In genomic region chr16:4765511-4766474, GRCh38 we compare ENCODE assay signal across 9 cellular contexts. TPM values are rescaled to one million over a fixed set of nuclear protein-coding genes. Genes with fewer than 3 reads are reported as not detected.
DNase-seq lines count a peak whose midpoint lies in the region; ATAC-seq and TF ChIP-seq lines count a peak whose summit lies in the region.
"Had no signal": no experiment of that assay in that cellular context is flagged by ENCODE, and none has a peak within 500 bp of the region (broad histone marks: within the 10 kb centered on the region; RNA-seq: fewer than 3 reads in every experiment).

No MANE protein-coding gene starts in this region.

- DNase-seq in left ventricle myocardium inferior (no peak), aorta (no peak), NCI-H1048 (lab: John Stamatoyannopoulos, UW) (no peak), DMS53 treated with DMSO at 0.1 percent for 48 hours (lab: John Stamatoyannopoulos, UW; ENCODE audit: unreplicated experiment) (no peak)
- DNase-seq: stimulated activated CD4-positive, alpha-beta T cell treated with anti-CD3 and anti-CD28 coated beads, Interleukin-1b, Interleukin-23, amount 100 ng/mL, for 48 hours had no signal

- no peaks in the 10 kb centered on the region for H3K27me3 ChIP-seq in left ventricle myocardium inferior (ENCODE audit: low read depth)
- no peaks in the 10 kb centered on the region for H3K27me3 ChIP-seq in skeletal muscle tissue (ENCODE audit: control insufficient read depth in 3 of 3, insufficient read depth in 3 of 3, low read length in 3 of 3)
- H3K27me3 ChIP-seq in aorta (ENCODE audit: control insufficient read depth in 1 of 2, insufficient read depth in 2 of 2, low read length in 1 of 2), result no peaks in the 10 kb centered on the region

- H3K36me3 ChIP-seq in HEK293 (ENCODE audit: control insufficient read depth in 2 of 2, insufficient read depth in 1 of 2, low read length in 2 of 2) (peaks cover 10 to 41% of the 10 kb centered on the region in 2 experiments; a peak in 2 of 3 replicates), left ventricle myocardium inferior (peaks cover 41% of the 10 kb centered on the region), skeletal muscle tissue (ENCODE audit: control insufficient read depth in 3 of 3, insufficient read depth in 3 of 3, low read length in 3 of 3) (peaks cover 24 to 32% (median 31%) of the 10 kb centered on the region in 3 donors), aorta (ENCODE audit: control insufficient read depth in 1 of 2, insufficient read depth in 2 of 2, low read length in 1 of 2) (peaks cover 0 to 2% of the 10 kb centered on the region in 2 donors)

- peak overlapping the region; percentile 76 for H3K4me3 ChIP-seq in HEK293 (ENCODE audit: low read depth, low read length)
- peak overlapping the region; percentile 94 for H3K4me3 ChIP-seq in WI38 (ENCODE audit: low read depth, low read length)
- H3K4me3 ChIP-seq in left ventricle myocardium inferior, result peak overlapping the region; percentile 86
- peak overlapping the region; percentile 80 to 86 (median 85) for H3K4me3 ChIP-seq in skeletal muscle tissue (ENCODE audit: low read length in 3 of 3)
- H3K4me3 ChIP-seq in aorta (ENCODE audit: low read length in 2 of 2), result peak overlapping the region in 1 of 2 donors; percentile 94

- no peaks in the 10 kb centered on the region; the same call in 1 of the 2 replicates for H3K4me1 ChIP-seq in HEK293 (ENCODE audit: control insufficient read depth, insufficient read depth, low read length)
- H3K4me1 ChIP-seq in left ventricle myocardium inferior, result peaks cover 44% of the 10 kb centered on the region
- peaks cover 25 to 36% (median 28%) of the 10 kb centered on the region in 3 donors for H3K4me1 ChIP-seq in skeletal muscle tissue (ENCODE audit: control insufficient read depth in 3 of 3, insufficient read depth in 3 of 3, low read length in 3 of 3)
- no peaks in the 10 kb centered on the region for H3K4me1 ChIP-seq in aorta (ENCODE audit: control insufficient read depth in 1 of 2, insufficient read depth in 2 of 2, low read length in 2 of 2)

- CTCF ChIA-PET in HEK293 (lab: Yijun Ruan, JAX), result interaction anchor here (0.6 to 1.1 kb wide), 3 partner anchors 37 to 386 kb away, joined by 3 to 4 read pairs (median 3); no protein-coding TSS in a partner anchor

- no peak overlapping the region; the same call in 1 of the 2 replicates for H3K27ac ChIP-seq in HEK293 (ENCODE audit: extremely low read depth, low read depth, low read length)
- peak overlapping the region; percentile 91 for H3K27ac ChIP-seq in left ventricle myocardium inferior (replicated peaks)
- peak overlapping the region; percentile 2 for H3K27ac ChIP-seq in skeletal muscle tissue (ENCODE audit: low read depth, low read length)
- H3K27ac ChIP-seq in aorta (ENCODE audit: low read depth in 1 of 2, low read length in 2 of 2), result no peak overlapping the region

- intact Hi-C loops in left ventricle myocardium inferior (cut with micrococcal nuclease), result no loop called here
- intact Hi-C loops in aorta (cut with DNase I), result no loop called here

- peak overlapping the region; percentile 87 to 98 (median 89) for H3K9ac ChIP-seq in skeletal muscle tissue (ENCODE audit: low read depth in 1 of 3, low read length in 3 of 3)

- no peak for ATAC-seq in aorta (ENCODE audit: low FRiP score)
- no peak for ATAC-seq in HG02588 (IDR thresholded peaks at IDR 0.05; ENCODE audit: unreplicated experiment)

- POLR2A ChIA-PET in HEK293 (lab: Yijun Ruan, JAX), result interaction anchor here (3.9 kb wide), 1 partner anchor 32 kb away, joined by 43 read pairs; the partner anchor contains the start of genes ANKS3 and DNAAF8

- WGBS in aorta, 2 donors, result 78 to 81% methylated on average over 26 of the region's 26 CpGs

- H3K9me3 ChIP-seq in HEK293 (ENCODE audit: control insufficient read depth, insufficient read depth, low read depth, low read length) (no peaks in the 10 kb centered on the region), left ventricle myocardium inferior (replicated peaks) (no peaks in the 10 kb centered on the region), skeletal muscle tissue (ENCODE audit: control insufficient read depth in 3 of 3, low read length in 3 of 3) (no peaks in the 10 kb centered on the region), aorta (ENCODE audit: control insufficient read depth, low read length) (no peaks in the 10 kb centered on the region)

- TF ChIP-seq CTCF in HEK293 (tag by site-specific recombination; IDR thresholded peaks at IDR 0.05) (no peak), WI38 (IDR thresholded peaks at IDR 0.05; ENCODE audit: low read depth, low read length) (no peak), left ventricle myocardium inferior (IDR thresholded peaks at IDR 0.05; ENCODE audit: borderline replicate concordance) (no peak)

TF ChIP-seq in HEK293, 187 proteins besides CTCF, POLR2A, EP300 and RAD21:
- peak; percentile 34; the same call in 1 of the 2 replicates for TF ChIP-seq ZNF600 (tag by site-specific recombination; IDR thresholded peaks at IDR 0.05)
- no peak for TF ChIP-seq ZFP3 (tag by site-specific recombination; IDR thresholded peaks at IDR 0.05; ENCODE audit: low read depth)

RNA-seq across cellular contexts. Expression of gene ZNF500, which starts 1.2 kb away (rescaled TPM):
- total RNA-seq in left ventricle myocardium inferior (5.4 TPM), skeletal muscle tissue (6.8 TPM), aorta (10 to 100 TPM; 13.0 to 17.0 TPM)
- 10 to 100 TPM in 1 of 2 donors, 1 to 10 TPM in 1; 1.9 to 13.0 TPM for polyA plus RNA-seq in aorta

RNA-seq across cellular contexts. Expression of gene SEPTIN12, which starts 22.4 kb away (rescaled TPM):
- not detected for total RNA-seq in left ventricle myocardium inferior
- total RNA-seq in skeletal muscle tissue, result not detected
- not detected for total RNA-seq in aorta
- not detected for polyA plus RNA-seq in aorta

RNA-seq across cellular contexts. Expression of gene SMIM22, which starts 29.4 kb away (rescaled TPM):
- total RNA-seq in left ventricle myocardium inferior, result not detected
- total RNA-seq in skeletal muscle tissue, result not detected
- total RNA-seq in aorta, result not detected
- 10 to 100 TPM in 1 of 2 donors, under 1 TPM in 1; 0.51 to 97.9 TPM for polyA plus RNA-seq in aorta

RNA-seq across cellular contexts. Expression of gene DNAAF8, which starts 31.5 kb away (rescaled TPM):
- 0.77 TPM for total RNA-seq in left ventricle myocardium inferior
- total RNA-seq in skeletal muscle tissue, result 0.52 TPM
- under 1 TPM in 1 of 2 donors, not detected in 1; 0.24 TPM for total RNA-seq in aorta
- under 1 TPM in 1 of 2 donors, not detected in 1; 0.49 TPM for polyA plus RNA-seq in aorta

RNA-seq across cellular contexts. Expression of gene ANKS3, which starts 31.7 kb away (rescaled TPM):
- 8.7 TPM for total RNA-seq in left ventricle myocardium inferior
- 15.1 TPM for total RNA-seq in skeletal muscle tissue
- total RNA-seq in aorta, result 10 to 100 TPM; 21.7 to 36.7 TPM
- 10 to 100 TPM in 1 of 2 donors, 1 to 10 TPM in 1; 6.3 to 79.5 TPM for polyA plus RNA-seq in aorta

Comparison
In these comparisons a context has a peak if more than half of its experiments do, and no peak if none do; other contexts are left out.
1. H3K27ac ChIP-seq: peak in left ventricle myocardium inferior (single experiment) and skeletal muscle tissue (single experiment); none in HEK293 (single experiment) and aorta (0 of 2).